Comparison of ENCODE assay signal across 11 cellular contexts in the genomic region with DNA sequence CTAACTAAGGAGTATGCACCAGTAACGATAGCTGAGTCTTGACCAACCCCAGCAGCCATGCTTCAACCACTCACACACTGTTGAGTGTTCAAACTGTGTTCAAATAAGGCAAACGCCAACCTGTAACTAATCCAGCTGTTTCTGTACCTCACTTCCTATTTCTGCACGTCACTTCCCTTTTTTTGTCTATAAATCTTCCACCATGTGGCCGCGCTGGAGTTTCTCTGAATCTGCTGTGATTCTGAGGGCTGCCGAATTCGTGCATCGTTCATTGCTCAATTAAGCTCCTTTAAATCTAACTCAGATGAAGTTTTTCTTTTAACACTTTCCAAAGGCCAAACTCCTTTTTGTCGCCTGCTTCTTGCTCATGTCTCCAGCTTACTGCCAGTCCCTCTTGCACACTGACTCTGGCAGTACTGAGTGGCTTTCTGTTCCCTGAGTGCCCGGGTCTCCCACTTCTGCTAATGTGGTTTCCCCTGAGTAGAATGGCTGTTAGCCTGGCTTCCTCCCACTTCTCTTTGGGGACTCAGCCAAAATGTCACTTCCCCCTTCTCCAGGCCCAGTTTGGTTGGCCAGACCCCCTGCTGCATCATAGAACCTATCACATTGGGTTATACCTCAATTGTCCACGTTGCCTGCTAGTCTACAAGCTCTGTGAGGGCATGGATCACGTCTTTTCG.
DNase-seq lines count a peak whose midpoint lies in the region; ATAC-seq and TF ChIP-seq lines count a peak whose summit lies in the region.
"Had no signal": no experiment of that assay in that cellular context is flagged by ENCODE, and none has a peak within 500 bp of the region (broad histone marks: within the 10 kb centered on the region; RNA-seq: fewer than 3 reads in every experiment).

No MANE protein-coding gene starts in this region.

- no peaks in the 10 kb centered on the region for H3K79me2 ChIP-seq in DND-41 (ENCODE audit: insufficient read depth, low read length)
- no peaks in the 10 kb centered on the region for H3K79me2 ChIP-seq in neural progenitor cell (ENCODE audit: low read depth)

- no peaks in the 10 kb centered on the region for H3K27me3 ChIP-seq in DND-41 (ENCODE audit: insufficient read depth, low read length, poor library complexity)
- H3K27me3 ChIP-seq in neural progenitor cell = no peaks in the 10 kb centered on the region

- H3K4me2 ChIP-seq in DND-41 (ENCODE audit: insufficient read depth, low read length) = no peak overlapping the region
- no peak overlapping the region for H3K4me2 ChIP-seq in neural progenitor cell

- peaks cover 14% of the 10 kb centered on the region for H3K9me3 Mint-ChIP-seq in neural progenitor cell

- TF ChIP-seq CTCF in DND-41 (IDR thresholded peaks at IDR 0.05; ENCODE audit: borderline replicate concordance, extremely low read depth, low read length, poor library complexity, severe bottlenecking) (no peak), neural progenitor cell (IDR thresholded peaks at IDR 0.05) (no peak), RWPE1 (conservative IDR thresholded peaks at IDR 0.05; ENCODE audit: low read depth) (no peak)

- POLR2A ChIA-PET in RWPE1 (lab: Yijun Ruan, JAX; ENCODE audit: low non-redundant PET) = no interaction called here

- H2AFZ ChIP-seq in DND-41 (ENCODE audit: low read depth, low read length) = no peak overlapping the region
- H2AFZ ChIP-seq in neural progenitor cell (replicated peaks) = peak overlapping the region; percentile 72

- no peaks in the 10 kb centered on the region for H3F3A ChIP-seq in neural progenitor cell (ENCODE audit: low read depth)

- H3K27ac ChIP-seq in DND-41 (ENCODE audit: low read length) (no peak overlapping the region), neural progenitor cell (no peak overlapping the region), RWPE1 (no peak overlapping the region)
- H3K27ac ChIP-seq: epithelial cell of prostate had no signal

- H3K4me1 ChIP-seq in DND-41 (ENCODE audit: insufficient read depth, low read length) = peaks cover 8% of the 10 kb centered on the region; the same call in 1 of the 2 replicates
- no peaks in the 10 kb centered on the region for H3K4me1 ChIP-seq in neural progenitor cell

- ATAC-seq in DND-41 (ENCODE audit: insufficient read depth, low read depth) = peak; percentile 48; the same call in 2 of the 3 replicates
- no peak for ATAC-seq in GM19035 (IDR thresholded peaks at IDR 0.05; ENCODE audit: unreplicated experiment)

- H3K27me3 Mint-ChIP-seq in neural progenitor cell (ENCODE audit: insufficient read depth, low read depth) = peaks cover 3% of the 10 kb centered on the region

- H3K4me3 ChIP-seq in DND-41 (ENCODE audit: low read depth in 1 of 2, low read length in 2 of 2) (no peak overlapping the region), neural progenitor cell (no peak overlapping the region)

- H3K9me3 ChIP-seq in DND-41 (ENCODE audit: insufficient read depth, low read length, severe bottlenecking) (no peaks in the 10 kb centered on the region), neural progenitor cell (ENCODE audit: low read depth) (no peaks in the 10 kb centered on the region)

- H3K36me3 ChIP-seq in DND-41 (ENCODE audit: insufficient read depth, low read length) (no peaks in the 10 kb centered on the region), neural progenitor cell (no peaks in the 10 kb centered on the region)

- H3K27ac Mint-ChIP-seq in neural progenitor cell = no peak overlapping the region

- H3K4me1 Mint-ChIP-seq in neural progenitor cell = no peaks in the 10 kb centered on the region

- no peaks in the 10 kb centered on the region for H3K36me3 Mint-ChIP-seq in neural progenitor cell

- H3K4me3 Mint-ChIP-seq in neural progenitor cell = no peak overlapping the region

- CTCF ChIA-PET in RWPE1 (lab: Yijun Ruan, JAX) = no interaction called here

- H4K20me1 ChIP-seq in DND-41 (ENCODE audit: insufficient read depth, low read length) = no peaks in the 10 kb centered on the region
- no peaks in the 10 kb centered on the region for H4K20me1 ChIP-seq in neural progenitor cell (ENCODE audit: low read depth)

- H3K9ac ChIP-seq in DND-41 (ENCODE audit: low read depth, low read length) = no peak overlapping the region
- no peak overlapping the region for H3K9ac ChIP-seq in neural progenitor cell

- DNase-seq in DND-41 (peak; percentile 16), NOMO-1 treated with DMSO at 0.1 percent for 48 hours (lab: John Stamatoyannopoulos, UW; ENCODE audit: unreplicated experiment) (peak; percentile 99), germinal center (ENCODE audit: low spot score) (peak; percentile 10), neural progenitor cell (ENCODE audit: low spot score) (no peak), middle frontal gyrus (ENCODE audit: extremely low spot score, low spot score) (no peak), NCI-H510A treated with DMSO at 0.1 percent for 48 hours (lab: John Stamatoyannopoulos, UW) (no peak), RWPE1 (ENCODE audit: low spot score) (no peak)
- DNase-seq: GOT3, NCI-H1105 had no signal

Comparison
In these comparisons a context has a peak if more than half of its experiments do, and no peak if none do; other contexts are left out.
1. DNase-seq: peak in DND-41 (single experiment), NOMO-1 treated with DMSO at 0.1 percent for 48 hours (single experiment) and germinal center (single experiment); none in neural progenitor cell (single experiment), middle frontal gyrus (single experiment), NCI-H510A treated with DMSO at 0.1 percent for 48 hours (single experiment) and RWPE1 (single experiment).